9 cellular contexts compared by ENCODE assay signal in genomic region chr2:115165529-115166109, GRCh38.
DNase-seq lines count a peak whose midpoint lies in the region; ATAC-seq and TF ChIP-seq lines count a peak whose summit lies in the region.
"Had no signal": no experiment of that assay in that cellular context is flagged by ENCODE, and none has a peak within 500 bp of the region (broad histone marks: within the 10 kb centered on the region; RNA-seq: fewer than 3 reads in every experiment).

No MANE protein-coding gene starts in this region.

- H3K4me3 ChIP-seq in choroid plexus epithelial cell (ENCODE audit: low read depth, low read length) = no peak overlapping the region

- no peaks in the 10 kb centered on the region for H3K36me3 Mint-ChIP-seq in stimulated activated effector memory CD8-positive, alpha-beta T cell treated with anti-CD3 and anti-CD28 coated beads, Interleukin-12 subunit alpha, Interleukin-12 subunit beta, amount 100 ng/mL, for 72 hours

- no peaks in the 10 kb centered on the region for H3K4me1 Mint-ChIP-seq in stimulated activated effector memory CD8-positive, alpha-beta T cell treated with anti-CD3 and anti-CD28 coated beads, Interleukin-12 subunit alpha, Interleukin-12 subunit beta, amount 100 ng/mL, for 72 hours

- peaks cover 8% of the 10 kb centered on the region for H3K9me3 Mint-ChIP-seq in stimulated activated effector memory CD8-positive, alpha-beta T cell treated with anti-CD3 and anti-CD28 coated beads, Interleukin-12 subunit alpha, Interleukin-12 subunit beta, amount 100 ng/mL, for 72 hours
- H3K9me3 Mint-ChIP-seq: stimulated activated naive CD8-positive, alpha-beta T cell treated with anti-CD3 and anti-CD28 coated beads, Interleukin-15, Interleukin-2, amounts not matched to agents 100 ng/mL and 50 ng/mL, for 24 hours had no signal

- no peak overlapping the region for H3K27ac Mint-ChIP-seq in stimulated activated effector memory CD8-positive, alpha-beta T cell treated with anti-CD3 and anti-CD28 coated beads, Interleukin-12 subunit alpha, Interleukin-12 subunit beta, amount 100 ng/mL, for 72 hours
- H3K27ac Mint-ChIP-seq: stimulated activated naive CD8-positive, alpha-beta T cell treated with anti-CD3 and anti-CD28 coated beads, Interleukin-15, Interleukin-2, amounts not matched to agents 100 ng/mL and 50 ng/mL, for 24 hours had no signal

- ATAC-seq in GM21529 (IDR thresholded peaks at IDR 0.05; ENCODE audit: unreplicated experiment) = peak; percentile 47
- ATAC-seq in stimulated activated effector memory CD8-positive, alpha-beta T cell treated with anti-CD3 and anti-CD28 coated beads, Interleukin-12 subunit alpha, Interleukin-12 subunit beta, amount 100 ng/mL, for 72 hours = no peak

- DNase-seq in AG20443 (ENCODE audit: low spot score) (peak; percentile 21), NCI-H226 (peak; percentile 13), choroid plexus epithelial cell (ENCODE audit: low read depth) (peak; percentile 45), non-pigmented ciliary epithelial cell (ENCODE audit: low read depth) (peak; percentile 1), NCI-H526 treated with DMSO at 0.1 percent for 48 hours (lab: John Stamatoyannopoulos, UW) (no peak)
- no peak for DNase-seq in central memory CD4-positive, alpha-beta T cell
- no peak for DNase-seq in stimulated activated effector memory CD8-positive, alpha-beta T cell treated with anti-CD3 and anti-CD28 coated beads, Interleukin-12 subunit alpha, Interleukin-12 subunit beta, amount 100 ng/mL, for 72 hours (ENCODE audit: low spot score in 2 of 2)

- TF ChIP-seq CTCF in choroid plexus epithelial cell (conservative IDR thresholded peaks at IDR 0.05; ENCODE audit: low read depth, low read length) = peak; percentile 62

- H3K4me3 Mint-ChIP-seq in stimulated activated effector memory CD8-positive, alpha-beta T cell treated with anti-CD3 and anti-CD28 coated beads, Interleukin-12 subunit alpha, Interleukin-12 subunit beta, amount 100 ng/mL, for 72 hours = no peak overlapping the region
- H3K4me3 Mint-ChIP-seq: stimulated activated naive CD8-positive, alpha-beta T cell treated with anti-CD3 and anti-CD28 coated beads, Interleukin-15, Interleukin-2, amounts not matched to agents 100 ng/mL and 50 ng/mL, for 24 hours had no signal

Comparison
In these comparisons a context has a peak if more than half of its experiments do, and no peak if none do; other contexts are left out.
1. DNase-seq: peak in AG20443 (single experiment), NCI-H226 (single experiment), choroid plexus epithelial cell (single experiment) and non-pigmented ciliary epithelial cell (single experiment); none in central memory CD4-positive, alpha-beta T cell (single experiment), stimulated activated effector memory CD8-positive, alpha-beta T cell treated with anti-CD3 and anti-CD28 coated beads, Interleukin-12 subunit alpha, Interleukin-12 subunit beta, amount 100 ng/mL, for 72 hours (0 of 2) and NCI-H526 treated with DMSO at 0.1 percent for 48 hours (single experiment).